Comparison of ENCODE assay signal across 1 cellular context in the genomic region with DNA sequence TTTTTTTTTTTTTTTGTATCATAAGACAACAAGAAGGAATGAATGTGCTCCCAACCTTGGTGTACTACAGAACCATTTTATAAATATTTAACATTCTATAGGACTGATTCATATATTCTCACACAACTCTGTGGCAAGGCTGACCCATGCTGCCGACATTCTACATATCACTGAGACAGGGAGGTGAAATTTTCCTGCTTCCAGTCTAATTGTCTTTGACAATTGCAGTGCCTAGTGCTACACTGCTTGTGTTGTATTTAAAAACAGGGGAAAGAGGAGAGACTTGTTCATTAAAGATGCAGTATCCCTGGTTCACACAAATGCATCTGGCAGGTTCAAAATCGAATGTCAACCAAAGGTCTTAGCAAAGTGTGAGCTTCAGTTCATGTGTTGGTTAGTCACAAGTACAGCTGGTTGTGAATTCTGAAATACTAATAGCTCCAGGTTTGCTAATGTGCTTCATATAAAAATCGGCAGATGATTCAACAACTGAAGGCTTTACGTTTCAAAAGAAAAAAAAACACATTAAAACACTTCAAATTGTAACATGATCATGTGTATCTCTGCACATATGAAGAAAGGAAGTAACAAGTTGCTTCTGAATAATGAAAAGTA.
TF ChIP-seq lines count a peak whose summit lies in the region.

No MANE protein-coding gene starts in this region.

TF ChIP-seq in GM23338, 12 proteins besides CTCF, POLR2A, EP300 and RAD21 (continued from another document):
- TF ChIP-seq REST (IDR thresholded peaks at IDR 0.05; ENCODE audit: unreplicated experiment) (no peak), ZNF331 (CRISPR knock-in tag; IDR thresholded peaks at IDR 0.05; ENCODE audit: low read depth) (no peak), EZH2phosphoT487 (IDR thresholded peaks at IDR 0.05; ENCODE audit: unreplicated experiment) (no peak), ZNF114 (CRISPR knock-in tag; IDR thresholded peaks at IDR 0.05) (no peak)
- TF ChIP-seq, protein P1, sequence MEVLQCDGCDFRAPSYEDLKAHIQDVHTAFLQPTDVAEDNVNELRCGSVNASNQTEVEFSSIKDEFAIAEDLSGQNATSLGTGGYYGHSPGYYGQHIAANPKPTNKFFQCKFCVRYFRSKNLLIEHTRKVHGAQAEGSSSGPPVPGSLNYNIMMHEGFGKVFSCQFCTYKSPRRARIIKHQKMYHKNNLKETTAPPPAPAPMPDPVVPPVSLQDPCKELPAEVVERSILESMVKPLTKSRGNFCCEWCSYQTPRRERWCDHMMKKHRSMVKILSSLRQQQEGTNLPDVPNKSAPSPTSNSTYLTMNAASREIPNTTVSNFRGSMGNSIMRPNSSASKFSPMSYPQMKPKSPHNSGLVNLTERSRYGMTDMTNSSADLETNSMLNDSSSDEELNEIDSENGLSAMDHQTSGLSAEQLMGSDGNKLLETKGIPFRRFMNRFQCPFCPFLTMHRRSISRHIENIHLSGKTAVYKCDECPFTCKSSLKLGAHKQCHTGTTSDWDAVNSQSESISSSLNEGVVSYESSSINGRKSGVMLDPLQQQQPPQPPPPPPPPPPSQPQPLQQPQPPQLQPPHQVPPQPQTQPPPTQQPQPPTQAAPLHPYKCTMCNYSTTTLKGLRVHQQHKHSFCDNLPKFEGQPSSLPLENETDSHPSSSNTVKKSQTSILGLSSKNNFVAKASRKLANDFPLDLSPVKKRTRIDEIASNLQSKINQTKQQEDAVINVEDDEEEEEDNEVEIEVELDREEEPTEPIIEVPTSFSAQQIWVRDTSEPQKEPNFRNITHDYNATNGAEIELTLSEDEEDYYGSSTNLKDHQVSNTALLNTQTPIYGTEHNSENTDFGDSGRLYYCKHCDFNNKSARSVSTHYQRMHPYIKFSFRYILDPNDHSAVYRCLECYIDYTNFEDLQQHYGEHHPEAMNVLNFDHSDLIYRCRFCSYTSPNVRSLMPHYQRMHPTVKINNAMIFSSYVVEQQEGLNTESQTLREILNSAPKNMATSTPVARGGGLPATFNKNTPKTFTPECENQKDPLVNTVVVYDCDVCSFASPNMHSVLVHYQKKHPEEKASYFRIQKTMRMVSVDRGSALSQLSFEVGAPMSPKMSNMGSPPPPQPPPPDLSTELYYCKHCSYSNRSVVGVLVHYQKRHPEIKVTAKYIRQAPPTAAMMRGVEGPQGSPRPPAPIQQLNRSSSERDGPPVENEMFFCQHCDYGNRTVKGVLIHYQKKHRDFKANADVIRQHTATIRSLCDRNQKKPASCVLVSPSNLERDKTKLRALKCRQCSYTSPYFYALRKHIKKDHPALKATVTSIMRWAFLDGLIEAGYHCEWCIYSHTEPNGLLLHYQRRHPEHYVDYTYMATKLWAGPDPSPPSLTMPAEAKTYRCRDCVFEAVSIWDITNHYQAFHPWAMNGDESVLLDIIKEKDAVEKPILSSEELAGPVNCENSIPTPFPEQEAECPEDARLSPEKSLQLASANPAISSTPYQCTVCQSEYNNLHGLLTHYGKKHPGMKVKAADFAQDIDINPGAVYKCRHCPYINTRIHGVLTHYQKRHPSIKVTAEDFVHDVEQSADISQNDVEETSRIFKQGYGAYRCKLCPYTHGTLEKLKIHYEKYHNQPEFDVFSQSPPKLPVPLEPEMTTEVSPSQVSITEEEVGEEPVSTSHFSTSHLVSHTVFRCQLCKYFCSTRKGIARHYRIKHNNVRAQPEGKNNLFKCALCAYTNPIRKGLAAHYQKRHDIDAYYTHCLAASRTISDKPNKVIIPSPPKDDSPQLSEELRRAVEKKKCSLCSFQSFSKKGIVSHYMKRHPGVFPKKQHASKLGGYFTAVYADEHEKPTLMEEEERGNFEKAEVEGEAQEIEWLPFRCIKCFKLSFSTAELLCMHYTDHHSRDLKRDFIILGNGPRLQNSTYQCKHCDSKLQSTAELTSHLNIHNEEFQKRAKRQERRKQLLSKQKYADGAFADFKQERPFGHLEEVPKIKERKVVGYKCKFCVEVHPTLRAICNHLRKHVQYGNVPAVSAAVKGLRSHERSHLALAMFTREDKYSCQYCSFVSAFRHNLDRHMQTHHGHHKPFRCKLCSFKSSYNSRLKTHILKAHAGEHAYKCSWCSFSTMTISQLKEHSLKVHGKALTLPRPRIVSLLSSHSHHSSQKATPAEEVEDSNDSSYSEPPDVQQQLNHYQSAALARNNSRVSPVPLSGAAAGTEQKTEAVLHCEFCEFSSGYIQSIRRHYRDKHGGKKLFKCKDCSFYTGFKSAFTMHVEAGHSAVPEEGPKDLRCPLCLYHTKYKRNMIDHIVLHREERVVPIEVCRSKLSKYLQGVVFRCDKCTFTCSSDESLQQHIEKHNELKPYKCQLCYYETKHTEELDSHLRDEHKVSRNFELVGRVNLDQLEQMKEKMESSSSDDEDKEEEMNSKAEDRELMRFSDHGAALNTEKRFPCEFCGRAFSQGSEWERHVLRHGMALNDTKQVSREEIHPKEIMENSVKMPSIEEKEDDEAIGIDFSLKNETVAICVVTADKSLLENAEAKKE (CRISPR knock-in tag; IDR thresholded peaks at IDR 0.05) = no peak
- TF ChIP-seq, protein P2, sequence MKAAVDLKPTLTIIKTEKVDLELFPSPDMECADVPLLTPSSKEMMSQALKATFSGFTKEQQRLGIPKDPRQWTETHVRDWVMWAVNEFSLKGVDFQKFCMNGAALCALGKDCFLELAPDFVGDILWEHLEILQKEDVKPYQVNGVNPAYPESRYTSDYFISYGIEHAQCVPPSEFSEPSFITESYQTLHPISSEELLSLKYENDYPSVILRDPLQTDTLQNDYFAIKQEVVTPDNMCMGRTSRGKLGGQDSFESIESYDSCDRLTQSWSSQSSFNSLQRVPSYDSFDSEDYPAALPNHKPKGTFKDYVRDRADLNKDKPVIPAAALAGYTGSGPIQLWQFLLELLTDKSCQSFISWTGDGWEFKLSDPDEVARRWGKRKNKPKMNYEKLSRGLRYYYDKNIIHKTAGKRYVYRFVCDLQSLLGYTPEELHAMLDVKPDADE (IDR thresholded peaks at IDR 0.05) = no peak
